In the genomic region with DNA sequence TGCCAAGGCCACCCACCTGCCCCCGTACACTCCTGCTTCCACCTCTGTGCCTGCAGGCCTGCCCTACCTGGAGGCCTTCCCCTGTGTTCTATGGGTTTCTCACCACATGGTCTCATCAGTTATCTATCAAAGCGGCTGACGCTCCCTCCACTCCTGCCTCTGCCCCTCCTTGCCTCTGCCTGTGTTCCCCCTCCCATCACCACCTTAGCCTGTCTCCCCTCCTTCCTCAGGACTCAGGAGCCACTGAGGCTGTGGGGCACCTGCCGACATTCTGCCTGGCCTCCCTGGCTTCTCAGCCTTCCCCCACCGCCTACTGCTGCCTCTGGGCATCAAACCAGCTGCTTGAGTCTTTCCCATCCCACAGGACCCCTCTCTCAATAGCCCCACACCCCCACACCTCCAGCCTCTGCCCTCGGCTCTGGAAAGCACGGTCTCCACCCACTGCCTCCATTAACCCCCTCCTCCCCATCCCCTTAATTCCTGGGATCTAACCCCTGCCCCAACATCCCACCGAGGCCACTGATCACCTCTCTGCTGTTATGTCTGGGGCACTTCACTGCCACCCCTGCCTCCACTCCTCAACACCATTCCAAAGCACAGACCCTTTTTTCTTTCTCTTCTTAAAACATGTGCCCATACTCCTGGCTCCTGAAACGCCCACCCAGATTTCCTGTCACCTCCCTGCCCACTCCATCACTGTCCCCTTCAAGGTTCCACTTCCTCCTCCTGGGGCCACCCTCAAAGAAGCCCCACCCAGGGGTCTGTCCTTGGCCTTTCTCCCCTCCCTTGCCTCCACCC, we compare ENCODE assay signal across 17 cellular contexts. TPM values are rescaled to one million over a fixed set of nuclear protein-coding genes. Genes with fewer than 3 reads are reported as not detected.
DNase-seq lines count a peak whose midpoint lies in the region; ATAC-seq and TF ChIP-seq lines count a peak whose summit lies in the region.
"Had no signal": no experiment of that assay in that cellular context is flagged by ENCODE, and none has a peak within 500 bp of the region (broad histone marks: within the 10 kb centered on the region; RNA-seq: fewer than 3 reads in every experiment).

No MANE protein-coding gene starts in this region.

- DNase-seq in DND-41 (no peak), memory B cell (ENCODE audit: low spot score in 2 of 2) (no peak)
- DNase-seq: activated CD4-positive, CD25-positive, alpha-beta regulatory T cell treated with anti-CD3 and anti-CD28 coated beads, Interleukin-2, amount 50 U/mL, for 72 hours; activated gamma-delta T cell treated with Interleukin-2 at 50 U/mL for 16 hours; central memory CD4-positive, alpha-beta T cell; gastrocnemius medialis; NCI-H2081 treated with DMSO at 0.1 percent for 48 hours; NCI-H526; Peyer's patch; SW 1271 had no signal

- H3K27ac ChIP-seq in ACC112 (ENCODE audit: low read depth, low read length) (no peak overlapping the region), DND-41 (ENCODE audit: low read length) (0 out of 2 replicates have a peak overlapping the region, but pooled peaks have one; percentile 1)
- H3K27ac ChIP-seq: gastrocnemius medialis, ovary had no signal

- H3K27ac Mint-ChIP-seq in activated T-helper 17 cell treated with anti-CD3 and anti-CD28 coated beads, Interleukin-2, amount 50 U/mL, for 72 hours = peak overlapping the region; percentile 70
- H3K27ac Mint-ChIP-seq in memory B cell = peak overlapping the region; percentile 96

- H3K9me3 Mint-ChIP-seq in activated T-helper 17 cell treated with anti-CD3 and anti-CD28 coated beads, Interleukin-2, amount 50 U/mL, for 72 hours = no peaks in the 10 kb centered on the region
- no peaks in the 10 kb centered on the region for H3K9me3 Mint-ChIP-seq in memory B cell

- H3K27me3 ChIP-seq in ACC112 (ENCODE audit: insufficient read depth, low read length) = no peaks in the 10 kb centered on the region
- no peaks in the 10 kb centered on the region for H3K27me3 ChIP-seq in DND-41 (ENCODE audit: insufficient read depth, low read length, poor library complexity)
- H3K27me3 ChIP-seq: gastrocnemius medialis, ovary, Peyer's patch had no signal

- no peak overlapping the region for H3K4me2 ChIP-seq in DND-41 (ENCODE audit: insufficient read depth, low read length)

- no peaks in the 10 kb centered on the region for H3K79me2 ChIP-seq in ACC112 (ENCODE audit: control insufficient read depth, insufficient read depth, low read length, unreplicated experiment)
- no peaks in the 10 kb centered on the region for H3K79me2 ChIP-seq in DND-41 (ENCODE audit: insufficient read depth, low read length)

- no peaks in the 10 kb centered on the region for H3K36me3 Mint-ChIP-seq in activated T-helper 17 cell treated with anti-CD3 and anti-CD28 coated beads, Interleukin-2, amount 50 U/mL, for 72 hours (ENCODE audit: low read depth)
- H3K36me3 Mint-ChIP-seq in memory B cell = no peaks in the 10 kb centered on the region

- TF ChIP-seq CTCF in DND-41 (IDR thresholded peaks at IDR 0.05; ENCODE audit: borderline replicate concordance, extremely low read depth, low read length, poor library complexity, severe bottlenecking) = no peak

- H3K4me1 ChIP-seq in ACC112 (ENCODE audit: control insufficient read depth, insufficient read depth, low read length, unreplicated experiment) (peaks cover 38% of the 10 kb centered on the region), DND-41 (ENCODE audit: insufficient read depth, low read length) (peaks cover 16% of the 10 kb centered on the region)
- H3K4me1 ChIP-seq: gastrocnemius medialis had no signal

- ATAC-seq in DND-41 (ENCODE audit: insufficient read depth, low read depth) (no peak), memory B cell (ENCODE audit: low read depth) (no peak), HG02571 (IDR thresholded peaks at IDR 0.05; ENCODE audit: unreplicated experiment) (no peak), HG03460 (IDR thresholded peaks at IDR 0.05; ENCODE audit: unreplicated experiment) (no peak), HG03025 (IDR thresholded peaks at IDR 0.05; ENCODE audit: low FRiP score, unreplicated experiment) (no peak), HG03095 (IDR thresholded peaks at IDR 0.05; ENCODE audit: unreplicated experiment) (no peak)
- no peak for ATAC-seq in activated T-helper 17 cell treated with anti-CD3 and anti-CD28 coated beads, Interleukin-2, amount 50 U/mL, for 72 hours (replicated peaks)
- ATAC-seq: gastrocnemius medialis had no signal

- H4K20me1 ChIP-seq in DND-41 (ENCODE audit: insufficient read depth, low read length) = no peaks in the 10 kb centered on the region

- H3K9me3 ChIP-seq in DND-41 (ENCODE audit: insufficient read depth, low read length, severe bottlenecking) = no peaks in the 10 kb centered on the region
- H3K9me3 ChIP-seq: gastrocnemius medialis, ovary, Peyer's patch had no signal

- no peaks in the 10 kb centered on the region for H3K27me3 Mint-ChIP-seq in activated T-helper 17 cell treated with anti-CD3 and anti-CD28 coated beads, Interleukin-2, amount 50 U/mL, for 72 hours
- H3K27me3 Mint-ChIP-seq in memory B cell = no peaks in the 10 kb centered on the region

- H3K9ac ChIP-seq in DND-41 (ENCODE audit: low read depth, low read length) = no peak overlapping the region

- H3K4me3 ChIP-seq in ACC112 (ENCODE audit: low read depth, low read length) (no peak overlapping the region), DND-41 (ENCODE audit: low read depth in 1 of 2, low read length in 2 of 2) (no peak overlapping the region)
- H3K4me3 ChIP-seq: gastrocnemius medialis, ovary, Peyer's patch had no signal

- peak overlapping the region; percentile 57 for H3K4me3 Mint-ChIP-seq in activated T-helper 17 cell treated with anti-CD3 and anti-CD28 coated beads, Interleukin-2, amount 50 U/mL, for 72 hours
- H3K4me3 Mint-ChIP-seq in memory B cell = peak overlapping the region; percentile 61

- peaks cover 35% of the 10 kb centered on the region for H3K4me1 Mint-ChIP-seq in activated T-helper 17 cell treated with anti-CD3 and anti-CD28 coated beads, Interleukin-2, amount 50 U/mL, for 72 hours
- H3K4me1 Mint-ChIP-seq in memory B cell = peaks cover 69% of the 10 kb centered on the region

- H2AFZ ChIP-seq in ACC112 (ENCODE audit: low read length, unreplicated experiment) (peak overlapping the region; percentile 68), DND-41 (ENCODE audit: low read depth, low read length) (no peak overlapping the region)

- H3K36me3 ChIP-seq in ACC112 (ENCODE audit: insufficient read depth, low read length) = no peaks in the 10 kb centered on the region
- no peaks in the 10 kb centered on the region for H3K36me3 ChIP-seq in DND-41 (ENCODE audit: insufficient read depth, low read length)
- H3K36me3 ChIP-seq: gastrocnemius medialis, ovary, Peyer's patch had no signal

RNA-seq across cellular contexts. Expression of gene CYP11A1, which starts 24.4 kb away (rescaled TPM):
- total RNA-seq in activated T-helper 17 cell treated with anti-CD3 and anti-CD28 coated beads, Interleukin-2, amount 50 U/mL, for 72 hours = not detected

RNA-seq across cellular contexts. Expression of gene SEMA7A, which starts 42.0 kb away (rescaled TPM):
- total RNA-seq in activated T-helper 17 cell treated with anti-CD3 and anti-CD28 coated beads, Interleukin-2, amount 50 U/mL, for 72 hours = 10 to 100 TPM; 11.7 to 44.9 TPM
